8 cellular contexts compared by ENCODE assay signal in genomic region chr1:1628656-1629429, GRCh38. TPM values are rescaled to one million over a fixed set of nuclear protein-coding genes. Genes with fewer than 3 reads are reported as not detected.
DNase-seq lines count a peak whose midpoint lies in the region; ATAC-seq and TF ChIP-seq lines count a peak whose summit lies in the region.

No MANE protein-coding gene starts in this region.

- no peaks in the 10 kb centered on the region for H3K9me3 Mint-ChIP-seq in progenitor cell of endocrine pancreas (ENCODE audit: low read depth)

- intact Hi-C loops in left lung (cut with DNase I) = no loop called here

- peak overlapping the region in 1 of 2 donors; percentile 45 for H3K27ac ChIP-seq in left lung
- peak overlapping the region in 2 of 4 donors; percentile 7 to 88 for H3K27ac ChIP-seq in upper lobe of left lung

- no peaks in the 10 kb centered on the region for H3K36me3 Mint-ChIP-seq in progenitor cell of endocrine pancreas (ENCODE audit: insufficient read depth)

- WGBS in upper lobe of left lung, 2 donors = 60 to 90% methylated on average over 2 to 32 of the region's 55 CpGs

- DNase-seq in activated naive CD4-positive, alpha-beta T cell treated with Interleukin-2 at 50 U/mL for 16 hours = peak; percentile 45
- DNase-seq in activated naive CD4-positive, alpha-beta T cell (lab: John Stamatoyannopoulos, UW) = no peak
- peak; percentile 27 for DNase-seq in activated effector memory CD4-positive, alpha-beta T cell treated with Interleukin-2 at 50 U/mL for 16 hours
- DNase-seq in left lung (peak; percentile 32 to 76), upper lobe of left lung (peak in 1 of 2 donors; percentile 89), ACHN (no peak), NCI-H2196 (lab: John Stamatoyannopoulos, UW; ENCODE audit: unreplicated experiment) (no peak), progenitor cell of endocrine pancreas (ENCODE audit: low spot score, unreplicated experiment) (no peak)

- ATAC-seq in left lung = no peak
- no peak for ATAC-seq in upper lobe of left lung (ENCODE audit: low FRiP score in 2 of 2)

- peaks cover 3 to 24% of the 10 kb centered on the region in 2 donors for H3K4me1 ChIP-seq in left lung
- peaks cover 7 to 32% (median 18%) of the 10 kb centered on the region in 4 donors for H3K4me1 ChIP-seq in upper lobe of left lung

- no peak overlapping the region for H3K4me3 Mint-ChIP-seq in progenitor cell of endocrine pancreas (ENCODE audit: low read depth)

- peaks cover 3% of the 10 kb centered on the region for H3K27me3 Mint-ChIP-seq in progenitor cell of endocrine pancreas

- H3K4me3 ChIP-seq in left lung (peak overlapping the region in 1 of 2 donors; percentile 9), upper lobe of left lung (peak overlapping the region in 3 of 4 donors; percentile 32 to 33 (median 32))

- H3K27me3 ChIP-seq in left lung (peaks cover 9 to 40% of the 10 kb centered on the region in 2 donors), upper lobe of left lung (peaks cover 0 to 32% (median 13%) of the 10 kb centered on the region in 4 donors)

- TF ChIP-seq POLR2A in upper lobe of left lung (IDR thresholded peaks at IDR 0.05) = no peak

- H3K36me3 ChIP-seq in left lung (peaks cover 0 to 23% of the 10 kb centered on the region in 2 donors), upper lobe of left lung (peaks cover 0 to 42% (median 9%) of the 10 kb centered on the region in 4 donors)

- no peak for TF ChIP-seq EP300 in upper lobe of left lung (IDR thresholded peaks at IDR 0.05)

- no peak for TF ChIP-seq CTCF in left lung (IDR thresholded peaks at IDR 0.05)
- TF ChIP-seq CTCF in upper lobe of left lung (IDR thresholded peaks at IDR 0.05) = no peak
- no peak for TF ChIP-seq CTCF in progenitor cell of endocrine pancreas (IDR thresholded peaks at IDR 0.05; ENCODE audit: unreplicated experiment)

- H3K9me3 ChIP-seq in left lung = no peaks in the 10 kb centered on the region
- no peaks in the 10 kb centered on the region for H3K9me3 ChIP-seq in upper lobe of left lung

- in situ Hi-C loops in ACHN (cut with HindIII; ENCODE audit: low pct_ligation_motif_present, low pct_unique_long_range_greater_than_20kb, low sequenced_read_pairs) = no loop called here

- H3K4me1 Mint-ChIP-seq in progenitor cell of endocrine pancreas (ENCODE audit: low read depth) = no peaks in the 10 kb centered on the region

- H3K27ac Mint-ChIP-seq in progenitor cell of endocrine pancreas = no peak overlapping the region

RNA-seq across cellular contexts. Expression of gene MMP23B, which starts 3.1 kb away (rescaled TPM):
- total RNA-seq in left lung (10 to 100 TPM; 43.5 to 56.7 TPM), upper lobe of left lung (10 to 100 TPM in 5 of 6 donors, not detected in 1; 13.6 to 79.3 (median 33.0) TPM), progenitor cell of endocrine pancreas (4.4 and 5.3 TPM in 2 replicates)

RNA-seq across cellular contexts. Expression of gene MIB2, which starts 13.5 kb away (rescaled TPM):
- total RNA-seq in left lung = 10 to 100 TPM; 55.3 to 73.5 TPM
- 100 to 1,000 TPM in 3 of 6 donors, 10 to 100 TPM in 3; 52.7 to 284 (median 84.7) TPM for total RNA-seq in upper lobe of left lung
- 132 and 144 TPM in 2 replicates for total RNA-seq in progenitor cell of endocrine pancreas

RNA-seq across cellular contexts. Expression of gene FNDC10, which starts 28.9 kb away (rescaled TPM):
- total RNA-seq in left lung (10 to 100 TPM in 1 of 2 donors, 1 to 10 TPM in 1; 7.7 to 12.2 TPM), upper lobe of left lung (10 to 100 TPM in 4 of 6 donors, 1 to 10 TPM in 2; 8.7 to 21.0 (median 12.4) TPM), progenitor cell of endocrine pancreas (2.7 and 4.2 TPM in 2 replicates)

RNA-seq across cellular contexts. Expression of gene CDK11B, which starts 30.0 kb away (rescaled TPM):
- total RNA-seq in left lung (10 to 100 TPM; 16.3 to 23.2 TPM), upper lobe of left lung (10 to 100 TPM; 20.8 to 55.5 (median 24.9) TPM), progenitor cell of endocrine pancreas (26.3 and 28.7 TPM in 2 replicates)

RNA-seq across cellular contexts. Expression of gene SSU72, which starts 54.2 kb away (rescaled TPM):
- 100 to 1,000 TPM; 120 to 141 TPM for total RNA-seq in left lung
- 100 to 1,000 TPM; 122 to 174 (median 146) TPM for total RNA-seq in upper lobe of left lung
- 114 and 118 TPM in 2 replicates for total RNA-seq in progenitor cell of endocrine pancreas

Comparison
In these comparisons a context has a peak if more than half of its experiments do, and no peak if none do; other contexts are left out.
1. DNase-seq: peak in activated naive CD4-positive, alpha-beta T cell treated with Interleukin-2 at 50 U/mL for 16 hours (single experiment), activated effector memory CD4-positive, alpha-beta T cell treated with Interleukin-2 at 50 U/mL for 16 hours (single experiment) and left lung (2 of 2); none in activated naive CD4-positive, alpha-beta T cell (0 of 4), ACHN (single experiment), NCI-H2196 (single experiment) and progenitor cell of endocrine pancreas (single experiment).